18 cellular contexts compared by ENCODE assay signal in the genomic region with DNA sequence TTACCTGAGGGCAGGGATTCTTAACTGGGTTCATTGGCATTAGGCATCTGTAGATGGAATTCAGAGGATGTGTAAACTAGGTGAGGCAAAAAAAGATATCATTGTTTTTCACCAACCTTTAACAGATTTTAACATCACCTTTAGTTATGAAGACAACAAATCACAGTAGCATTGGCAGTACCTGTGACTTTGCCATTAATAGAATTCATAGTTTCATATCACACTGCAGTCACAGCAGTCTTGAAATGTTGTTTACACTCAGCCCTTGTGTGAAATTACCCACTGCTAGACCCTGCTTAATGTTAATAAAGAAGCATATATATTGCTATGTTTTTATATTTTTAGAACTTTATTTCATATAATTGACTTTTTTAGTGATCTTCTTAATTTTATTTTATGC. TPM values are rescaled to one million over a fixed set of nuclear protein-coding genes. Genes with fewer than 3 reads are reported as not detected.
DNase-seq lines count a peak whose midpoint lies in the region; ATAC-seq, FAIRE-seq and TF ChIP-seq lines count a peak whose summit lies in the region.
"Had no signal": no experiment of that assay in that cellular context is flagged by ENCODE, and none has a peak within 500 bp of the region (broad histone marks: within the 10 kb centered on the region; RNA-seq: fewer than 3 reads in every experiment).

No MANE protein-coding gene starts in this region.

- CTCF ChIA-PET in RWPE1 (lab: Yijun Ruan, JAX), result interaction anchor here (0.5 to 1.2 kb wide), 3 partner anchors 24 to 218 kb away, joined by 3 to 4 read pairs (median 3); no protein-coding TSS in a partner anchor
- CTCF ChIA-PET in activated CD4-positive, alpha-beta T cell treated with anti-CD3 and anti-CD28 coated beads for 36 hours (lab: Charles Lee), result interaction anchor here (1.0 kb wide), 1 partner anchor 194 kb away, joined by 3 read pairs; no protein-coding TSS in a partner anchor

- H3K4me1 Mint-ChIP-seq in progenitor cell of endocrine pancreas (ENCODE audit: low read depth), result peaks cover 61% of the 10 kb centered on the region
- peaks cover 37% of the 10 kb centered on the region for H3K4me1 Mint-ChIP-seq in activated CD4-positive, alpha-beta T cell treated with anti-CD3 and anti-CD28 coated beads for 36 hours

- H3K4me1 ChIP-seq in iPS-15b (ENCODE audit: control insufficient read depth, insufficient read depth, low read length), result peaks cover 54% of the 10 kb centered on the region
- H3K4me1 ChIP-seq in psoas muscle, result peaks cover 11% of the 10 kb centered on the region

- ATAC-seq in activated CD4-positive, alpha-beta T cell treated with anti-CD3 and anti-CD28 coated beads for 36 hours, result no peak
- no peak for ATAC-seq in psoas muscle

- H3K27ac ChIP-seq in RWPE1 (peak overlapping the region; percentile 96), psoas muscle (no peak overlapping the region)
- H3K27ac ChIP-seq: WERI-Rb-1 had no signal

- POLR2A ChIA-PET in RWPE1 (lab: Yijun Ruan, JAX; ENCODE audit: low non-redundant PET), result no interaction called here
- POLR2A ChIA-PET in activated CD4-positive, alpha-beta T cell treated with anti-CD3 and anti-CD28 coated beads for 36 hours (lab: Charles Lee), result no interaction called here

- H3K9me3 ChIP-seq in iPS-15b (ENCODE audit: control insufficient read depth, insufficient read depth, low read length) (no peaks in the 10 kb centered on the region), psoas muscle (no peaks in the 10 kb centered on the region)

- H3K36me3 Mint-ChIP-seq in progenitor cell of endocrine pancreas (ENCODE audit: insufficient read depth), result peaks cover 2% of the 10 kb centered on the region
- H3K36me3 Mint-ChIP-seq in activated CD4-positive, alpha-beta T cell treated with anti-CD3 and anti-CD28 coated beads for 36 hours (ENCODE audit: low read depth), result no peaks in the 10 kb centered on the region

- no peaks in the 10 kb centered on the region for H3K27me3 Mint-ChIP-seq in progenitor cell of endocrine pancreas
- H3K27me3 Mint-ChIP-seq in activated CD4-positive, alpha-beta T cell treated with anti-CD3 and anti-CD28 coated beads for 36 hours, result peaks cover 41% of the 10 kb centered on the region

- H3K4me3 ChIP-seq in iPS-15b (ENCODE audit: low read depth, low read length) (peak overlapping the region; percentile 81), psoas muscle (no peak overlapping the region)

- FAIRE-seq in GM19239 (lab: Jason Lieb, UNC), result peak; percentile 8

- H3K27ac Mint-ChIP-seq in progenitor cell of endocrine pancreas, result peak overlapping the region; percentile 99
- H3K27ac Mint-ChIP-seq in activated CD4-positive, alpha-beta T cell treated with anti-CD3 and anti-CD28 coated beads for 36 hours, result no peak overlapping the region

- H3K36me3 ChIP-seq in iPS-15b (ENCODE audit: control insufficient read depth, insufficient read depth, low read length), result peaks cover under 1% of the 10 kb centered on the region
- no peaks in the 10 kb centered on the region for H3K36me3 ChIP-seq in psoas muscle (ENCODE audit: insufficient read depth in 1 of 2, low read depth in 1 of 2)
- H3K36me3 ChIP-seq: WERI-Rb-1 had no signal

- intact Hi-C loops in activated CD4-positive, alpha-beta T cell treated with anti-CD3 and anti-CD28 coated beads for 36 hours (cut with DNase I, micrococcal nuclease), result no loop called here
- intact Hi-C loops in psoas muscle (cut with DNase I), result loop anchor here in 1 of 2 donors (10.0 kb wide), 1 partner anchor 152 kb away; no protein-coding TSS in a partner anchor

- no peaks in the 10 kb centered on the region for H3K9me3 Mint-ChIP-seq in progenitor cell of endocrine pancreas (ENCODE audit: low read depth)
- H3K9me3 Mint-ChIP-seq in activated CD4-positive, alpha-beta T cell treated with anti-CD3 and anti-CD28 coated beads for 36 hours (ENCODE audit: low read depth), result no peaks in the 10 kb centered on the region

- H3K4me3 Mint-ChIP-seq in progenitor cell of endocrine pancreas (ENCODE audit: low read depth), result peak overlapping the region; percentile 85
- H3K4me3 Mint-ChIP-seq in activated CD4-positive, alpha-beta T cell treated with anti-CD3 and anti-CD28 coated beads for 36 hours, result no peak overlapping the region

- TF ChIP-seq CTCF in RWPE1 (conservative IDR thresholded peaks at IDR 0.05; ENCODE audit: low read depth) (no peak), progenitor cell of endocrine pancreas (IDR thresholded peaks at IDR 0.05; ENCODE audit: unreplicated experiment) (no peak), psoas muscle (IDR thresholded peaks at IDR 0.05) (no peak)

- H3K27me3 ChIP-seq in iPS-15b (ENCODE audit: control insufficient read depth, insufficient read depth, low read length) (peaks cover 3% of the 10 kb centered on the region), psoas muscle (ENCODE audit: insufficient read depth in 3 of 3, low read length in 2 of 3) (peaks cover 0 to 32% (median 19%) of the 10 kb centered on the region in 3 donors)

- no peak overlapping the region for H3K9ac ChIP-seq in iPS-15b (ENCODE audit: low read depth, low read length)

- DNase-seq in GM19239 (ENCODE audit: insufficient read length, low spot score) (no peak), RWPE1 (ENCODE audit: low spot score) (no peak), progenitor cell of endocrine pancreas (ENCODE audit: low spot score, unreplicated experiment) (no peak), putamen (ENCODE audit: low spot score) (no peak), psoas muscle (no peak), AG08395 (ENCODE audit: low spot score) (no peak)
- DNase-seq in activated CD4-positive, alpha-beta T cell treated with anti-CD3 and anti-CD28 coated beads for 36 hours, result no peak
- DNase-seq: AML-193, erythroblast, GOT3, kidney glomerular epithelial cell, NCI-H69, substantia nigra, SW 1271, WERI-Rb-1 had no signal

RNA-seq across cellular contexts. Expression of a gene that starts 1.7 kb away (rescaled TPM):
- 82.9 and 84.2 TPM in 2 replicates for total RNA-seq in progenitor cell of endocrine pancreas
- not detected for total RNA-seq in activated CD4-positive, alpha-beta T cell treated with anti-CD3 and anti-CD28 coated beads for 36 hours
- total RNA-seq in psoas muscle, result not detected
- polyA plus RNA-seq in psoas muscle, result under 1 TPM in 1 of 3 donors, not detected in 2; 0.04 TPM

RNA-seq across cellular contexts. Expression of a gene that starts 20.2 kb away (rescaled TPM):
- total RNA-seq in progenitor cell of endocrine pancreas (not detected in 2 replicates), psoas muscle (not detected)
- total RNA-seq in activated CD4-positive, alpha-beta T cell treated with anti-CD3 and anti-CD28 coated beads for 36 hours, result not detected
- not detected for polyA plus RNA-seq in psoas muscle
- total RNA-seq: activated CD8-positive, alpha-beta memory T cell treated with anti-CD3 and anti-CD28 coated beads for 36 hours; cerebellum had no signal

Comparison
In these comparisons a context has a peak if more than half of its experiments do, and no peak if none do; other contexts are left out.
1. RNA of a gene that starts 1.7 kb away (total RNA-seq): 82.9 to 84.2 TPM in progenitor cell of endocrine pancreas; not detected in psoas muscle and not detected in activated CD4-positive, alpha-beta T cell treated with anti-CD3 and anti-CD28 coated beads for 36 hours; every median in the first group is over 10 times any median in the second.